Comparison of ENCODE assay signal across 1 cellular context in the genomic region with DNA sequence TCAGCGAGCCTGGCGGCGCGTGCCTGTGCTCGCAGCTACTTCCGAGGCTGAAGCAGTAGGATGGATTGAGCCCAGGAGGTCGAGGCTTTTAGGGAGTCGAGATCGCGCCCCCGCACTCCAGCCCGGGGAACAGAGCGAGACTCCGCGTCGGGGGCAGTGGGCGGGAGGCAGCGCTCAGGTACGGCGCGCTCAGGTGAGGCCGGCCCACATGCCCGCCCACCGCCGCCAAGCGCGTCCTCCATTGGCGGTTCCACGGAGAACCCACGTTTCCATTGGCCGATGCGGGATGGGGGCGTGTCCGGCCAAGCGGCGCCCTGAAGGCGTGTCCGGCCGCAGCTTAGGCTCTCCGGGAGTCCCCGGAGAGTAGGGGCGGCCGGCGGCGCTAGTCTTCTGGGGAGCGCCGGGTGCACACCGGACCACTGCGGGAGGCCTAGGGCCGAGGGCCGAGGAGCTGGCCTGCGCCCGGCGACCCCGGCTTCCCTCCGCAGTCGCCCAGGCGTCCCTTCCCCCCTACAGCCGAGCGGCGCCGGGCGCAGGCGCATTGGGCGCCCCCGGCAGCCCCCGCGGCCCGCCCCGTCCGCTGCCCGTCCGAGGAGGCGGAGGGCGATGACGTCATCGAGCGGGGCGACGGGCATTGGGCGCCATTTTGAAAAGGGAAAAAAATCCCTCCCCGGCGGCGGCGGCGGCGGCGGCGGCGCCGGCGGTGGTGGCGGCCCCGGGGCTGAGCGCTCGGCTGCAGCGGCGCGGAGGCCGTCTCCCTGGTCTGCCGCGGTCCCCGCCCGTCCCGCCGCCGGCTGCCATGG.
TF ChIP-seq lines count a peak whose summit lies in the region.

A gene (plus strand): TSS at position 659 of the 803 bp plus-strand sequence. CDS start 141 bp downstream, at position 800.

TF ChIP-seq in A549, 52 proteins besides CTCF, POLR2A, EP300 and RAD21 (continued from another document):
- TF ChIP-seq, protein P1, sequence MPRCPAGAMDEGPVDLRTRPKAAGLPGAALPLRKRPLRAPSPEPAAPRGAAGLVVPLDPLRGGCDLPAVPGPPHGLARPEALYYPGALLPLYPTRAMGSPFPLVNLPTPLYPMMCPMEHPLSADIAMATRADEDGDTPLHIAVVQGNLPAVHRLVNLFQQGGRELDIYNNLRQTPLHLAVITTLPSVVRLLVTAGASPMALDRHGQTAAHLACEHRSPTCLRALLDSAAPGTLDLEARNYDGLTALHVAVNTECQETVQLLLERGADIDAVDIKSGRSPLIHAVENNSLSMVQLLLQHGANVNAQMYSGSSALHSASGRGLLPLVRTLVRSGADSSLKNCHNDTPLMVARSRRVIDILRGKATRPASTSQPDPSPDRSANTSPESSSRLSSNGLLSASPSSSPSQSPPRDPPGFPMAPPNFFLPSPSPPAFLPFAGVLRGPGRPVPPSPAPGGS (IDR thresholded peaks at IDR 0.05) = peak; percentile 66; the same call in 1 of the 3 replicates
